In the genomic region with DNA sequence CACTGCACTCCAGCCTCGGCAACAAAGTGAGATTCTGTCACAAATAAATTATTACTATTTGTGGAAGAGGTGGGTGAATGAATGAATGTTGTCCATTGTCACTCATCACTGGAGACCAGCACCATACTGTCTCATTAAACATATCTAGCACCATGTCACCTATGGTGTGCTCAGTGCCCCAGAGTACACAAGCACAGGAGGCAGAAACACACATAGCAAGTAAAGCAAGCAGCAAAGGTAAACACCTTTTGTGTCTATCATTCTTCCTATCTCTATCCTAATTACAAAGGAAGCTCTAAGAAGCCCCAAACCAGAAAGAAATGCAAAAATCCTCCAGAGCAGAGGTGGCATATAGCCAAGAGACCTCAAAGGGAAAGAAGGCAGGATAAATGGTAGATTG, we compare ENCODE assay signal across 1 cellular context.
TF ChIP-seq lines count a peak whose summit lies in the region.

No MANE protein-coding gene starts in this region.

TF ChIP-seq in WTC11, 78 proteins besides CTCF, POLR2A, EP300 and RAD21 (continued from another document):
- no peak for TF ChIP-seq ZNF281 (CRISPR knock-in tag; IDR thresholded peaks at IDR 0.05)
- no peak for TF ChIP-seq FOXJ3 (CRISPR knock-in tag; IDR thresholded peaks at IDR 0.05; ENCODE audit: borderline replicate concordance)
- no peak for TF ChIP-seq TCF7 (CRISPR knock-in tag; IDR thresholded peaks at IDR 0.05; ENCODE audit: low read depth)
- TF ChIP-seq FOXP1 (CRISPR knock-in tag; IDR thresholded peaks at IDR 0.05; ENCODE audit: borderline replicate concordance), result no peak
- TF ChIP-seq GABPB1 (CRISPR knock-in tag; IDR thresholded peaks at IDR 0.05), result no peak
- no peak for TF ChIP-seq FOXK1 (CRISPR knock-in tag; IDR thresholded peaks at IDR 0.05)
- TF ChIP-seq TEAD1 (CRISPR knock-in tag; IDR thresholded peaks at IDR 0.05), result no peak
- TF ChIP-seq ZNF423 (CRISPR knock-in tag; IDR thresholded peaks at IDR 0.05), result no peak
- no peak for TF ChIP-seq USF2 (CRISPR knock-in tag; IDR thresholded peaks at IDR 0.05)
- no peak for TF ChIP-seq TEAD4 (CRISPR knock-in tag; IDR thresholded peaks at IDR 0.05)
- no peak for TF ChIP-seq CREM (CRISPR knock-in tag; IDR thresholded peaks at IDR 0.05)
- no peak for TF ChIP-seq CBFB (CRISPR knock-in tag; IDR thresholded peaks at IDR 0.05; ENCODE audit: low read depth)
